In the genomic region with DNA sequence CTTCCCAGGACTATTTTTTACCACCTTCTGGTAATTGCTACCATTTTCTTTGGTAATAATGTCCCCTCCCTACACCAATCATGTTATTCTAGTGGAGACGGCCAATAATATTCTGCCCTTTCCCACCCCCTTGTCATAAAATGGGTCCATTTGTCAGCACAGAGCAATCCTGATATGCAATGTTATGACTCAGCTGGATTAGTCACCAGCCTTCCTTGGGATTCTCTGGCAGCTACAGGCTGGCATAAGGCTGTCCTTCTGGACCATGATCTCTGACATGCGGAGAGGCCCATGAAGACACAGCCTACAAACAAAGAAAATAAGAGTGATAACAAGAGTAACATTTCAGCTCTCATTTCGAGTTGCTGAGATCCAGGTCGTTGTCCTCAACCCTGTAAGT, we compare ENCODE assay signal across 18 cellular contexts.
A peak's percentile ranks its signal among the peaks of the same experiment; 100 is the strongest.
DNase-seq lines count a peak whose midpoint lies in the region; ATAC-seq, FAIRE-seq and TF ChIP-seq lines count a peak whose summit lies in the region.
"Had no signal": no experiment of that assay in that cellular context is flagged by ENCODE, and none has a peak within 500 bp of the region (broad histone marks: within the 10 kb centered on the region; RNA-seq: fewer than 3 reads in every experiment).

No MANE protein-coding gene starts in this region.

- 0 out of 6 replicates have a peak overlapping the region, but pooled peaks of 1 of the 2 experiments have one; percentile 23 for H3K27ac ChIP-seq in A549
- no peak overlapping the region for H3K27ac ChIP-seq in astrocyte (ENCODE audit: low read depth, low read length)
- H3K27ac ChIP-seq in keratinocyte (ENCODE audit: control insufficient read depth, insufficient read depth, low read length), result no peak overlapping the region
- H3K27ac ChIP-seq in stomach, result no peak overlapping the region
- H3K27ac ChIP-seq: cardiac muscle cell, esophagus muscularis mucosa, SK-N-MC, skin epidermis, thyroid gland had no signal

- CTCF ChIA-PET in A549 (lab: Yijun Ruan, JAX), result no interaction called here

- H3K36me3 Mint-ChIP-seq in astrocyte (ENCODE audit: low read depth, unreplicated experiment) (no peaks in the 10 kb centered on the region), type B pancreatic cell (no peaks in the 10 kb centered on the region)
- H3K36me3 Mint-ChIP-seq: immature natural killer cell; naive thymus-derived CD8-positive, alpha-beta T cell had no signal

- 11% methylated on average over 4 of the region's 4 CpGs for WGBS in A549 (ENCODE audit: missing lambda C conversion rate)
- WGBS in stomach, 5 donors, result 66 to 79% (median 70%) methylated on average over 4 of the region's 4 CpGs

- TF ChIP-seq POLR2A in A549 (IDR thresholded peaks at IDR 0.05; ENCODE audit: low read length) (no peak), stomach (IDR thresholded peaks at IDR 0.05) (no peak)

- POLR2A ChIA-PET in A549 (lab: Yijun Ruan, JAX), result no interaction called here

- dilution Hi-C loops in keratinocyte (cut with MboI; ENCODE audit: extremely low pct_ligation_motif_present, low sequenced_read_pairs), result no loop called here

- H3K79me2 ChIP-seq in astrocyte (ENCODE audit: insufficient read depth, low read length), result no peaks in the 10 kb centered on the region
- H3K79me2 ChIP-seq in keratinocyte (ENCODE audit: control insufficient read depth, insufficient read depth, low read length), result no peaks in the 10 kb centered on the region

- FAIRE-seq in A549 (lab: Jason Lieb, UNC), result no peak
- no peak for FAIRE-seq in astrocyte (lab: Jason Lieb, UNC)
- peak; percentile 81 for FAIRE-seq in keratinocyte (lab: Jason Lieb, UNC)

- ATAC-seq in A549 (peak; percentile 96 to 99), HG03521 (IDR thresholded peaks at IDR 0.05; ENCODE audit: unreplicated experiment) (no peak)
- ATAC-seq: naive thymus-derived CD8-positive, alpha-beta T cell had no signal

- H3K9me3 ChIP-seq in A549, result no peaks in the 10 kb centered on the region
- H3K9me3 ChIP-seq in astrocyte (ENCODE audit: insufficient read depth, low read depth, low read length), result no peaks in the 10 kb centered on the region
- no peaks in the 10 kb centered on the region for H3K9me3 ChIP-seq in keratinocyte (ENCODE audit: control insufficient read depth, low read depth, low read length)
- H3K9me3 ChIP-seq in stomach, result peaks cover 0 to 5% (median 0%) of the 10 kb centered on the region in 4 donors
- H3K9me3 ChIP-seq: thyroid gland had no signal

- H3K9ac ChIP-seq in astrocyte (ENCODE audit: low read length), result no peak overlapping the region
- no peak overlapping the region for H3K9ac ChIP-seq in keratinocyte (ENCODE audit: control insufficient read depth, extremely low read depth, insufficient read depth, low read length)

- H4K20me1 ChIP-seq in astrocyte (ENCODE audit: insufficient read depth, low read length), result no peaks in the 10 kb centered on the region
- H4K20me1 ChIP-seq in keratinocyte (ENCODE audit: control insufficient read depth, extremely low read depth, insufficient read depth, low read length), result no peaks in the 10 kb centered on the region

- H3K27me3 Mint-ChIP-seq in astrocyte (ENCODE audit: low read depth, unreplicated experiment) (no peaks in the 10 kb centered on the region), type B pancreatic cell (no peaks in the 10 kb centered on the region)

- no peak overlapping the region for H3K4me3 Mint-ChIP-seq in astrocyte (ENCODE audit: unreplicated experiment)
- no peak overlapping the region for H3K4me3 Mint-ChIP-seq in type B pancreatic cell
- H3K4me3 Mint-ChIP-seq: immature natural killer cell; naive thymus-derived CD8-positive, alpha-beta T cell had no signal

- H3K9me3 Mint-ChIP-seq in astrocyte (ENCODE audit: unreplicated experiment), result peaks cover 2% of the 10 kb centered on the region
- H3K9me3 Mint-ChIP-seq in type B pancreatic cell, result no peaks in the 10 kb centered on the region
- H3K9me3 Mint-ChIP-seq: activated T-helper 2 cell treated with anti-CD3 and anti-CD28 coated beads, Interferon-gamma antibody, Interleukin-2, Interleukin-4, amounts not matched to agents 10 μg/mL and 5 μg/mL and 100 μg/mL, durations not matched to agents 14 hours and 24 hours and 36 hours had no signal

- no peak for TF ChIP-seq RAD21 in A549 (conservative IDR thresholded peaks at IDR 0.05 in 1 of 2, IDR thresholded peaks at IDR 0.05 in 1 of 2)

- no peaks in the 10 kb centered on the region for H3K27me3 ChIP-seq in astrocyte (ENCODE audit: insufficient read depth, low read length)
- H3K27me3 ChIP-seq in keratinocyte (ENCODE audit: control insufficient read depth, extremely low read depth, insufficient read depth, low read length), result no peaks in the 10 kb centered on the region
- H3K27me3 ChIP-seq in stomach, result no peaks in the 10 kb centered on the region
- H3K27me3 ChIP-seq: cardiac muscle cell, esophagus muscularis mucosa, thyroid gland had no signal

- peaks cover 14% of the 10 kb centered on the region for H3K4me1 ChIP-seq in A549
- H3K4me1 ChIP-seq in astrocyte (ENCODE audit: insufficient read depth, low read length), result no peaks in the 10 kb centered on the region
- H3K4me1 ChIP-seq in keratinocyte (ENCODE audit: control insufficient read depth, extremely low read depth, insufficient read depth, low read length), result peaks cover 26% of the 10 kb centered on the region
- H3K4me1 ChIP-seq in stomach, result no peaks in the 10 kb centered on the region
- H3K4me1 ChIP-seq: esophagus muscularis mucosa, thyroid gland had no signal

- H3K4me2 ChIP-seq in A549, result peak overlapping the region; percentile 47
- H3K4me2 ChIP-seq in astrocyte (ENCODE audit: low read length), result peak overlapping the region; percentile 7
- no peak overlapping the region for H3K4me2 ChIP-seq in keratinocyte (ENCODE audit: control insufficient read depth, extremely low read depth, insufficient read depth, low read depth, low read length)

- no peak overlapping the region for H3K27ac Mint-ChIP-seq in astrocyte (ENCODE audit: unreplicated experiment)
- H3K27ac Mint-ChIP-seq in type B pancreatic cell, result no peak overlapping the region
- H3K27ac Mint-ChIP-seq: activated T-helper 2 cell treated with anti-CD3 and anti-CD28 coated beads, Interferon-gamma antibody, Interleukin-2, Interleukin-4, amounts not matched to agents 10 μg/mL and 5 μg/mL and 100 μg/mL, durations not matched to agents 14 hours and 24 hours and 36 hours; immature natural killer cell; naive thymus-derived CD8-positive, alpha-beta T cell had no signal

- intact Hi-C loops in stomach (cut with DNase I; ENCODE audit: low total_unique reads), result no loop called here

- H2AFZ ChIP-seq in astrocyte (ENCODE audit: low read depth, low read length) (no peak overlapping the region), keratinocyte (ENCODE audit: control insufficient read depth, low read length) (no peak overlapping the region)

- H3K4me3 ChIP-seq in A549 (no peak overlapping the region), astrocyte (ENCODE audit: insufficient read depth, low read depth, low read length) (no peak overlapping the region), keratinocyte (ENCODE audit: control insufficient read depth in 2 of 3, extremely low read depth in 1 of 3, insufficient read depth in 2 of 3, low read depth in 1 of 3, low read length in 3 of 3) (no peak overlapping the region), stomach (no peak overlapping the region)
- H3K4me3 ChIP-seq: cardiac muscle cell, esophagus muscularis mucosa, SK-N-MC, skin epidermis, thyroid gland had no signal

- H3K36me3 ChIP-seq in astrocyte (ENCODE audit: insufficient read depth, low read length) (no peaks in the 10 kb centered on the region), keratinocyte (ENCODE audit: control insufficient read depth in 2 of 2, extremely low read depth in 1 of 2, insufficient read depth in 2 of 2, low read length in 2 of 2) (no peaks in the 10 kb centered on the region), stomach (no peaks in the 10 kb centered on the region)
- H3K36me3 ChIP-seq: cardiac muscle cell, esophagus muscularis mucosa, thyroid gland had no signal

- H3K9me1 ChIP-seq in keratinocyte (ENCODE audit: control insufficient read depth, extremely low read depth, insufficient read depth, low read length), result no peaks in the 10 kb centered on the region

- no peak for TF ChIP-seq CTCF in A549 (IDR thresholded peaks at IDR 0.05)
- TF ChIP-seq CTCF in astrocyte (IDR thresholded peaks at IDR 0.05; ENCODE audit: insufficient read depth, low read depth, low read length), result no peak
- TF ChIP-seq CTCF in keratinocyte (optimal IDR thresholded peaks at IDR 0.05 in 1 of 3, IDR thresholded peaks at IDR 0.05 in 1 of 3, conservative IDR thresholded peaks at IDR 0.05 in 1 of 3; ENCODE audit: extremely low read depth in 1 of 3, insufficient read depth in 2 of 3, low read length in 3 of 3), result no peak
- no peak for TF ChIP-seq CTCF in stomach (IDR thresholded peaks at IDR 0.05)
- no peak for TF ChIP-seq CTCF in type B pancreatic cell (conservative IDR thresholded peaks at IDR 0.05)

- H3K4me1 Mint-ChIP-seq in astrocyte (ENCODE audit: low read depth, unreplicated experiment), result peaks cover 22% of the 10 kb centered on the region
- peaks cover 7% of the 10 kb centered on the region for H3K4me1 Mint-ChIP-seq in type B pancreatic cell (ENCODE audit: unreplicated experiment)
- H3K4me1 Mint-ChIP-seq: immature natural killer cell; naive thymus-derived CD8-positive, alpha-beta T cell had no signal

- peak; percentile 52 to 75 for DNase-seq in A549 (ENCODE audit: low read depth in 1 of 2, low spot score in 1 of 2)
- peak; percentile 24 for DNase-seq in HS-27A (ENCODE audit: low read depth)
- DNase-seq in astrocyte (ENCODE audit: low read depth), result peak; percentile 80
- DNase-seq in keratinocyte (ENCODE audit: low read depth, low spot score), result no peak
- no peak for DNase-seq in stomach
- DNase-seq in OCI-M2 (lab: John Stamatoyannopoulos, UW; ENCODE audit: unreplicated experiment), result no peak
- no peak for DNase-seq in type B pancreatic cell (ENCODE audit: extremely low spot score, unreplicated experiment)
- DNase-seq: DND-41; immature natural killer cell; naive thymus-derived CD8-positive, alpha-beta T cell; NCI-H1105 treated with DMSO at 0.1 percent for 48 hours; thyroid gland had no signal

- TF ChIP-seq EP300 in A549 (IDR thresholded peaks at IDR 0.05) (no peak), stomach (IDR thresholded peaks at IDR 0.05) (no peak)

TF ChIP-seq in A549, 52 proteins besides CTCF, POLR2A, EP300 and RAD21:
- no peak for TF ChIP-seq NPAS2 (CRISPR knock-in tag; IDR thresholded peaks at IDR 0.05; ENCODE audit: borderline replicate concordance)
- no peak for TF ChIP-seq NFE2L2 (conservative IDR thresholded peaks at IDR 0.05; ENCODE audit: low read length)
- peak; percentile 73 for TF ChIP-seq MAFK (IDR thresholded peaks at IDR 0.05; ENCODE audit: partially characterized antibody)
- TF ChIP-seq JUNB (IDR thresholded peaks at IDR 0.05), result peak; percentile 73
- TF ChIP-seq FOSL2 (IDR thresholded peaks at IDR 0.05), result peak; percentile 84
- peak; percentile 80 for TF ChIP-seq FOSL2 (CRISPR knock-in tag; IDR thresholded peaks at IDR 0.05)
- no peak for TF ChIP-seq MAZ (IDR thresholded peaks at IDR 0.05; ENCODE audit: borderline replicate concordance, low read depth, low read length)
- TF ChIP-seq CEBPB (IDR thresholded peaks at IDR 0.05), result 0 out of 4 replicates have a peak, but pooled peaks of 1 of the 2 experiments have one; percentile 29

Comparison
In these comparisons a context has a peak if more than half of its experiments do, and no peak if none do; other contexts are left out.
1. DNase-seq: peak in A549 (2 of 2), HS-27A (single experiment) and astrocyte (single experiment); none in keratinocyte (single experiment), stomach (single experiment), OCI-M2 (single experiment) and type B pancreatic cell (single experiment).